ENCODE assay signal across 16 cellular contexts in the genomic region with DNA sequence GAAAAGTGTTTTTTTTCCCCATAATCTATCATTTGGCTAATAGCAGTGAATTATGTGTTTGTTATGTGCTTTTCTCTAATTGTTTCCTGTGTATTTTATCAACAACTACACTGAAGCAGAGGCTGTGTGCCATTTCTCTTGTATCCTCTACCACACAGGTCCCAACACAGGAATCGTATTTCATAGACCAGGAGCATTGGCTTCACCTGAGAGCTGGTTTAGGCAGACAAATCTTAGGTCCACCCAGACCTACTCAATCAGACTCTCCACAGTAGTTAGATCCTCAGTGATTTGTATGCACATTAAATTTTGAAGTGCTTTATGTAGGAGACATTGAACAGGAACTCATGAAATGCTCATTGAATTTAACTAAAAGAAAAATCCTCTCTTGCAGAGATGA.
DNase-seq lines count a peak whose midpoint lies in the region; ATAC-seq and TF ChIP-seq lines count a peak whose summit lies in the region.
"Had no signal": no experiment of that assay in that cellular context is flagged by ENCODE, and none has a peak within 500 bp of the region (broad histone marks: within the 10 kb centered on the region; RNA-seq: fewer than 3 reads in every experiment).

No MANE protein-coding gene starts in this region.

- no peaks in the 10 kb centered on the region for H3K27me3 Mint-ChIP-seq in WTC11 (ENCODE audit: low read depth)
- H3K27me3 Mint-ChIP-seq in T-helper 17 cell, result no peaks in the 10 kb centered on the region
- H3K27me3 Mint-ChIP-seq: CD8-positive, alpha-beta memory T cell had no signal

- H3K9me3 Mint-ChIP-seq in WTC11, result no peaks in the 10 kb centered on the region

- H3K4me1 Mint-ChIP-seq in WTC11 (peaks cover 19% of the 10 kb centered on the region), T-helper 17 cell (no peaks in the 10 kb centered on the region)
- H3K4me1 Mint-ChIP-seq: CD8-positive, alpha-beta memory T cell had no signal

- H3K4me3 Mint-ChIP-seq in WTC11 (no peak overlapping the region), T-helper 17 cell (no peak overlapping the region)
- H3K4me3 Mint-ChIP-seq: CD8-positive, alpha-beta memory T cell had no signal

- ATAC-seq in HG03064 (IDR thresholded peaks at IDR 0.05; ENCODE audit: low read depth, unreplicated experiment) (peak; percentile 15), WTC11 (peak; percentile 58), HG03342 (IDR thresholded peaks at IDR 0.05; ENCODE audit: unreplicated experiment) (no peak), HG03135 (IDR thresholded peaks at IDR 0.05; ENCODE audit: unreplicated experiment) (no peak), T-helper 17 cell (no peak)
- ATAC-seq: GM12878, PC-3 had no signal

- TF ChIP-seq CTCF in WTC11 (IDR thresholded peaks at IDR 0.05), result no peak

- POLR2A ChIA-PET in WTC11 (lab: Charles Lee), result interaction anchor here (0.6 kb wide), 1 partner anchor 1427 kb away, joined by 3 read pairs; no protein-coding TSS in a partner anchor

- no peak overlapping the region for H3K27ac Mint-ChIP-seq in WTC11
- H3K27ac Mint-ChIP-seq in T-helper 17 cell, result no peak overlapping the region
- H3K27ac Mint-ChIP-seq: CD8-positive, alpha-beta memory T cell had no signal

- DNase-seq in NCI-H1436 (lab: John Stamatoyannopoulos, UW), result peak; percentile 77
- DNase-seq in NCI-H1436 treated with DMSO at 0.1 percent for 48 hours (lab: John Stamatoyannopoulos, UW), result no peak
- peak; percentile 80 for DNase-seq in COR-L47 (lab: John Stamatoyannopoulos, UW)
- DNase-seq in WTC11 (ENCODE audit: low spot score), result no peak
- DNase-seq in T-helper 17 cell, result no peak
- DNase-seq: CD8-positive, alpha-beta memory T cell; DND-41; KG1; NCI-H1092; PC-3; SHP77 had no signal

- CTCF ChIA-PET in WTC11 (lab: Charles Lee), result interaction anchor here (0.6 to 1.7 kb wide), 2 partner anchors 119 to 165 kb away, joined by 3 to 5 read pairs; no protein-coding TSS in a partner anchor

- H3K9me3 ChIP-seq in T-helper 17 cell (ENCODE audit: control insufficient read depth, low read length, poor library complexity, severe bottlenecking), result peaks cover 2% of the 10 kb centered on the region
- H3K9me3 ChIP-seq: HAP-1 had no signal

- no peaks in the 10 kb centered on the region for H3K36me3 Mint-ChIP-seq in WTC11
- H3K36me3 Mint-ChIP-seq in T-helper 17 cell (ENCODE audit: low read depth), result no peaks in the 10 kb centered on the region
- H3K36me3 Mint-ChIP-seq: CD8-positive, alpha-beta memory T cell had no signal

TF ChIP-seq in WTC11, 78 proteins besides CTCF, POLR2A, EP300 and RAD21:
- TF ChIP-seq FOXJ3 (CRISPR knock-in tag; IDR thresholded peaks at IDR 0.05; ENCODE audit: borderline replicate concordance) (no peak), IRF2 (CRISPR knock-in tag; IDR thresholded peaks at IDR 0.05; ENCODE audit: borderline replicate concordance, low read depth) (no peak), JAZF1 (CRISPR knock-in tag; IDR thresholded peaks at IDR 0.05) (no peak), ZBTB21 (CRISPR knock-in tag; IDR thresholded peaks at IDR 0.05; ENCODE audit: borderline replicate concordance) (no peak), ZNF423 (CRISPR knock-in tag; IDR thresholded peaks at IDR 0.05) (no peak), EMX1 (CRISPR knock-in tag; IDR thresholded peaks at IDR 0.05) (no peak), ZNF317 (CRISPR knock-in tag; IDR thresholded peaks at IDR 0.05; ENCODE audit: borderline replicate concordance, low read depth) (no peak)
- TF ChIP-seq, protein P1, sequence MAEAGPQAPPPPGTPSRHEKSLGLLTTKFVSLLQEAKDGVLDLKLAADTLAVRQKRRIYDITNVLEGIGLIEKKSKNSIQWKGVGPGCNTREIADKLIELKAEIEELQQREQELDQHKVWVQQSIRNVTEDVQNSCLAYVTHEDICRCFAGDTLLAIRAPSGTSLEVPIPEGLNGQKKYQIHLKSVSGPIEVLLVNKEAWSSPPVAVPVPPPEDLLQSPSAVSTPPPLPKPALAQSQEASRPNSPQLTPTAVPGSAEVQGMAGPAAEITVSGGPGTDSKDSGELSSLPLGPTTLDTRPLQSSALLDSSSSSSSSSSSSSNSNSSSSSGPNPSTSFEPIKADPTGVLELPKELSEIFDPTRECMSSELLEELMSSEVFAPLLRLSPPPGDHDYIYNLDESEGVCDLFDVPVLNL (CRISPR knock-in tag; IDR thresholded peaks at IDR 0.05; ENCODE audit: borderline replicate concordance, low read depth), result no peak

Comparison
In these comparisons a context has a peak if more than half of its experiments do, and no peak if none do; other contexts are left out.
1. DNase-seq: peak in NCI-H1436 (single experiment) and COR-L47 (single experiment); none in NCI-H1436 treated with DMSO at 0.1 percent for 48 hours (single experiment), WTC11 (single experiment) and T-helper 17 cell (0 of 3).
2. ATAC-seq: peak in HG03064 (single experiment) and WTC11 (single experiment); none in HG03342 (single experiment), HG03135 (single experiment) and T-helper 17 cell (single experiment).